In genomic region chrX:57607295-57608187, GRCh38 we compare ENCODE assay signal across 22 cellular contexts. TPM values are rescaled to one million over a fixed set of nuclear protein-coding genes. Genes with fewer than 3 reads are reported as not detected.
DNase-seq lines count a peak whose midpoint lies in the region; ATAC-seq and TF ChIP-seq lines count a peak whose summit lies in the region.
"Had no signal": no experiment of that assay in that cellular context is flagged by ENCODE, and none has a peak within 500 bp of the region (broad histone marks: within the 10 kb centered on the region; RNA-seq: fewer than 3 reads in every experiment).

No MANE protein-coding gene starts in this region.

- H3K27me3 ChIP-seq in HUES64 (ENCODE audit: insufficient read depth, low read length) (no peaks in the 10 kb centered on the region), psoas muscle (ENCODE audit: insufficient read depth in 3 of 3, low read length in 2 of 3) (no peaks in the 10 kb centered on the region)
- H3K27me3 ChIP-seq: heart left ventricle had no signal

- no peak overlapping the region for H3K9ac ChIP-seq in HUES64 (ENCODE audit: low read depth, low read length)

- no peak overlapping the region for H3K4me3 Mint-ChIP-seq in activated CD4-positive, alpha-beta memory T cell treated with anti-CD3 and anti-CD28 coated beads for 36 hours
- H3K4me3 Mint-ChIP-seq: activated CD8-positive, alpha-beta T cell treated with anti-CD3 and anti-CD28 coated beads for 36 hours; activated naive CD4-positive, alpha-beta T cell treated with anti-CD3 and anti-CD28 coated beads for 36 hours; activated T-cell treated with anti-CD3 and anti-CD28 coated beads, Interleukin-2, amount 50 U/mL, for 24 hours; nephron progenitor cell had no signal

- H3K4me1 ChIP-seq in HUES64 (ENCODE audit: insufficient read depth, low read length) (no peaks in the 10 kb centered on the region), psoas muscle (no peaks in the 10 kb centered on the region)
- H3K4me1 ChIP-seq: prostate gland had no signal

- 66% methylated on average over 18 of the region's 18 CpGs for WGBS in HUES64
- 59 to 73% (median 72%) methylated on average over 16 to 18 of the region's 18 CpGs for WGBS in psoas muscle, 3 donors

- H3K4me3 ChIP-seq in HUES64 (ENCODE audit: low read length) = peak overlapping the region; percentile 18; the same call in 1 of the 2 replicates
- H3K4me3 ChIP-seq in fibroblast of villous mesenchyme (ENCODE audit: low read depth, low read length) = peak overlapping the region; percentile 43
- H3K4me3 ChIP-seq in psoas muscle = peak overlapping the region; percentile 28
- H3K4me3 ChIP-seq: prostate gland, thoracic aorta had no signal

- no peaks in the 10 kb centered on the region for H3K36me3 ChIP-seq in HUES64 (ENCODE audit: insufficient read depth, low read length)
- H3K36me3 ChIP-seq in psoas muscle (ENCODE audit: insufficient read depth in 1 of 2, low read depth in 1 of 2) = no peaks in the 10 kb centered on the region
- H3K36me3 ChIP-seq: heart left ventricle, prostate gland, thoracic aorta had no signal

- CTCF ChIA-PET in activated CD4-positive, alpha-beta memory T cell treated with anti-CD3 and anti-CD28 coated beads for 36 hours (lab: Charles Lee) = no interaction called here

- no peaks in the 10 kb centered on the region for H3K27me3 Mint-ChIP-seq in activated CD4-positive, alpha-beta memory T cell treated with anti-CD3 and anti-CD28 coated beads for 36 hours
- H3K27me3 Mint-ChIP-seq: activated CD8-positive, alpha-beta T cell treated with anti-CD3 and anti-CD28 coated beads for 36 hours; CD4-positive, alpha-beta memory T cell had no signal

- ATAC-seq in psoas muscle = peak in 2 of 4 donors; percentile 21 to 59
- no peak for ATAC-seq in HG03565 (IDR thresholded peaks at IDR 0.05; ENCODE audit: unreplicated experiment)
- ATAC-seq: activated CD8-positive, alpha-beta T cell treated with anti-CD3 and anti-CD28 coated beads for 36 hours had no signal

- H3K9me3 ChIP-seq in HUES64 (ENCODE audit: insufficient read depth, low read depth, low read length) (no peaks in the 10 kb centered on the region), psoas muscle (peaks cover 4% of the 10 kb centered on the region)
- H3K9me3 ChIP-seq: heart left ventricle, prostate gland, thoracic aorta had no signal

- H3K9me3 Mint-ChIP-seq in activated CD4-positive, alpha-beta memory T cell treated with anti-CD3 and anti-CD28 coated beads for 36 hours = peaks cover 38% of the 10 kb centered on the region

- no peaks in the 10 kb centered on the region for H3K4me1 Mint-ChIP-seq in activated CD4-positive, alpha-beta memory T cell treated with anti-CD3 and anti-CD28 coated beads for 36 hours (ENCODE audit: low read depth)
- H3K4me1 Mint-ChIP-seq: nephron progenitor cell had no signal

- H3K27ac Mint-ChIP-seq in activated CD4-positive, alpha-beta memory T cell treated with anti-CD3 and anti-CD28 coated beads for 36 hours = no peak overlapping the region
- H3K27ac Mint-ChIP-seq: activated CD8-positive, alpha-beta T cell treated with anti-CD3 and anti-CD28 coated beads for 36 hours; activated naive CD4-positive, alpha-beta T cell treated with anti-CD3 and anti-CD28 coated beads for 36 hours; activated T-cell treated with anti-CD3 and anti-CD28 coated beads, Interleukin-2, amount 50 U/mL, for 24 hours; CD4-positive, alpha-beta memory T cell; nephron progenitor cell had no signal

- H3K36me3 Mint-ChIP-seq in activated CD4-positive, alpha-beta memory T cell treated with anti-CD3 and anti-CD28 coated beads for 36 hours = peaks cover 17% of the 10 kb centered on the region

- no peak for TF ChIP-seq CTCF in fibroblast of villous mesenchyme (IDR thresholded peaks at IDR 0.05; ENCODE audit: insufficient read depth, low read depth, low read length)
- TF ChIP-seq CTCF in psoas muscle (IDR thresholded peaks at IDR 0.05) = no peak

- H3K27ac ChIP-seq in HUES64 (ENCODE audit: low read depth, low read length) = no peak overlapping the region
- no peak overlapping the region for H3K27ac ChIP-seq in psoas muscle
- H3K27ac ChIP-seq: heart left ventricle, HL-60, prostate gland, thoracic aorta, VCaP had no signal

- intact Hi-C loops in psoas muscle (cut with DNase I) = no loop called here
- intact Hi-C loops in activated CD4-positive, alpha-beta memory T cell treated with anti-CD3 and anti-CD28 coated beads for 36 hours (cut with micrococcal nuclease) = no loop called here

- DNase-seq in NCI-H82 treated with DMSO at 0.1 percent for 48 hours (lab: John Stamatoyannopoulos, UW; ENCODE audit: unreplicated experiment) = peak; percentile 66
- peak; percentile 55 for DNase-seq in fibroblast of villous mesenchyme (ENCODE audit: low read depth)
- DNase-seq in psoas muscle = no peak
- DNase-seq in activated CD4-positive, alpha-beta memory T cell treated with anti-CD3 and anti-CD28 coated beads for 36 hours = no peak
- no peak for DNase-seq in effector CD4-positive, alpha-beta T cell
- DNase-seq: activated CD8-positive, alpha-beta T cell treated with anti-CD3 and anti-CD28 coated beads for 36 hours; activated naive CD4-positive, alpha-beta T cell treated with anti-CD3 and anti-CD28 coated beads for 36 hours; activated T-cell treated with anti-CD3 and anti-CD28 coated beads, Interleukin-2, amount 50 U/mL, for 24 hours; CD4-positive, alpha-beta memory T cell; cerebellar nuclear complex; heart left ventricle; mesenchymal stem cell; NCI-H187 treated with DMSO at 0.1 percent for 48 hours; nephron progenitor cell; SHP77; stimulated activated CD4-positive, alpha-beta T cell treated with anti-CD3 and anti-CD28 coated beads, Interleukin-15, amount 100 ng/mL, for 24 hours had no signal

- POLR2A ChIA-PET in activated CD4-positive, alpha-beta memory T cell treated with anti-CD3 and anti-CD28 coated beads for 36 hours (lab: Charles Lee) = no interaction called here

RNA-seq across cellular contexts. Expression of gene ZXDB, which starts 15.7 kb away (rescaled TPM):
- 5.0 TPM for polyA plus RNA-seq in HUES64 (2013, experiment 1 of 2)
- polyA plus RNA-seq in HUES64 (2013, experiment 2 of 2) = 5.5 TPM
- total RNA-seq in fibroblast of villous mesenchyme (7.7 and 10.4 TPM in 2 replicates), psoas muscle (1 to 10 TPM; 4.8 to 8.2 (median 6.2) TPM)
- 1 to 10 TPM; 1.7 to 3.2 (median 2.0) TPM for polyA plus RNA-seq in psoas muscle
- 1 to 10 TPM; 5.4 to 5.6 TPM for total RNA-seq in activated CD4-positive, alpha-beta memory T cell treated with anti-CD3 and anti-CD28 coated beads for 36 hours

Comparison
In these comparisons a context has a peak if more than half of its experiments do, and no peak if none do; other contexts are left out.
1. DNase-seq: peak in NCI-H82 treated with DMSO at 0.1 percent for 48 hours (single experiment) and fibroblast of villous mesenchyme (single experiment); none in psoas muscle (0 of 2), activated CD4-positive, alpha-beta memory T cell treated with anti-CD3 and anti-CD28 coated beads for 36 hours (single experiment) and effector CD4-positive, alpha-beta T cell (single experiment).
2. Peak in every context shown above with its lines, with median percentiles within 50 percentile points of each other: H3K4me3 ChIP-seq.